Comparison of ENCODE assay signal across 8 cellular contexts in genomic region chr14:31229638-31230229, GRCh38. TPM values are rescaled to one million over a fixed set of nuclear protein-coding genes. Genes with fewer than 3 reads are reported as not detected.
DNase-seq lines count a peak whose midpoint lies in the region; ATAC-seq and TF ChIP-seq lines count a peak whose summit lies in the region.

No MANE protein-coding gene starts in this region.

- in situ Hi-C loops in HAP-1 (cut with MboI; ENCODE audit: low sequenced_read_pairs): no loop called here

- H3K4me3 ChIP-seq in HAP-1: no peak overlapping the region

- DNase-seq in 8988T: peak; percentile 57
- DNase-seq in HAP-1 (ENCODE audit: low spot score in 2 of 2): peak; percentile 62 to 63
- peak; percentile 99 for DNase-seq in SIG-M5 treated with dmso at 0.1 percent for 504 hours (lab: John Stamatoyannopoulos, UW; ENCODE audit: unreplicated experiment)
- peak; percentile 99 for DNase-seq in fibroblast of peridontal ligament (ENCODE audit: extremely low read depth)
- peak; percentile 34 for DNase-seq in omental fat pad (ENCODE audit: low spot score)

- no peaks in the 10 kb centered on the region for H3K9me3 ChIP-seq in HAP-1

- H3K4me1 ChIP-seq in HAP-1: peaks cover 4% of the 10 kb centered on the region

- ATAC-seq in omental fat pad (ENCODE audit: low FRiP score) (peak; percentile 99), GM21723 (IDR thresholded peaks at IDR 0.05; ENCODE audit: unreplicated experiment) (no peak), HG03039 (IDR thresholded peaks at IDR 0.05; ENCODE audit: unreplicated experiment) (no peak), HG03432 (IDR thresholded peaks at IDR 0.05; ENCODE audit: unreplicated experiment) (no peak)

- H3K27me3 ChIP-seq in HAP-1 (ENCODE audit: low read depth): no peaks in the 10 kb centered on the region

- H3K36me3 ChIP-seq in HAP-1 (replicated peaks): no peaks in the 10 kb centered on the region

- TF ChIP-seq CTCF in omental fat pad (IDR thresholded peaks at IDR 0.05): no peak

RNA-seq across cellular contexts. Expression of gene HECTD1, which starts 22.1 kb away (rescaled TPM):
- 100 to 1,000 TPM; 189 to 236 (median 209) TPM for total RNA-seq in omental fat pad

Comparison
In these comparisons a context has a peak if more than half of its experiments do, and no peak if none do; other contexts are left out.
1. DNase-seq: peak in every context shown above with its lines; median percentile 99 in SIG-M5 treated with dmso at 0.1 percent for 504 hours; 99 in fibroblast of peridontal ligament; 62 in HAP-1; 57 in 8988T; 34 in omental fat pad.